Comparison of ENCODE assay signal across 9 cellular contexts in genomic region chr16:67967183-67967955, GRCh38. TPM values are rescaled to one million over a fixed set of nuclear protein-coding genes. Genes with fewer than 3 reads are reported as not detected.
DNase-seq lines count a peak whose midpoint lies in the region; ATAC-seq, FAIRE-seq and TF ChIP-seq lines count a peak whose summit lies in the region.
"Had no signal": no experiment of that assay in that cellular context is flagged by ENCODE, and none has a peak within 500 bp of the region (broad histone marks: within the 10 kb centered on the region; RNA-seq: fewer than 3 reads in every experiment).

No MANE protein-coding gene starts in this region.

- H3K9me3 ChIP-seq in A549 = no peaks in the 10 kb centered on the region
- H3K9me3 ChIP-seq in WERI-Rb-1 (ENCODE audit: severe bottlenecking) = no peaks in the 10 kb centered on the region
- H3K9me3 ChIP-seq in ovary = no peaks in the 10 kb centered on the region

- no peak for FAIRE-seq in A549 (lab: Jason Lieb, UNC)

- peaks cover 25% of the 10 kb centered on the region for H3K4me1 ChIP-seq in A549
- H3K4me1 ChIP-seq in ovary (ENCODE audit: insufficient read depth) = peaks cover 13% of the 10 kb centered on the region

- TF ChIP-seq POLR2A in A549 (IDR thresholded peaks at IDR 0.05; ENCODE audit: low read length) (no peak), ovary (IDR thresholded peaks at IDR 0.05) (no peak)

- H3K36me3 ChIP-seq in H7 (replicated peaks; ENCODE audit: control insufficient read depth, insufficient read depth, low read length) (peaks cover 10% of the 10 kb centered on the region), WERI-Rb-1 (no peaks in the 10 kb centered on the region; the same call in none of the 2 replicates), ovary (no peaks in the 10 kb centered on the region)

- TF ChIP-seq CTCF in A549 (IDR thresholded peaks at IDR 0.05) (no peak), WERI-Rb-1 (IDR thresholded peaks at IDR 0.05; ENCODE audit: low read depth, low read length) (no peak), ovary (IDR thresholded peaks at IDR 0.05) (no peak)

- no peak for TF ChIP-seq RAD21 in A549 (conservative IDR thresholded peaks at IDR 0.05 in 1 of 2, IDR thresholded peaks at IDR 0.05 in 1 of 2)

- TF ChIP-seq EP300 in A549 (IDR thresholded peaks at IDR 0.05) = no peak
- TF ChIP-seq EP300 in ovary (IDR thresholded peaks at IDR 0.05) = no peak

- 47% methylated on average over 16 of the region's 18 CpGs for WGBS in A549 (ENCODE audit: missing lambda C conversion rate)
- WGBS in ovary, 3 donors = 7 to 8% (median 7%) methylated on average over 18 of the region's 18 CpGs

- H3K27me3 ChIP-seq in H7 (ENCODE audit: control insufficient read depth, insufficient read depth, low read length) (no peaks in the 10 kb centered on the region), WERI-Rb-1 (ENCODE audit: insufficient read depth, low read depth, severe bottlenecking) (no peaks in the 10 kb centered on the region), ovary (no peaks in the 10 kb centered on the region)

- POLR2A ChIA-PET in A549 (lab: Yijun Ruan, JAX) = no interaction called here

- ATAC-seq in A549 (peak in 1 of 2 experiments; percentile 4; a peak in 2 of 6 replicates), esophagus mucosa (peak; percentile 9), HG03469 (IDR thresholded peaks at IDR 0.05; ENCODE audit: unreplicated experiment) (no peak), GM19351 (IDR thresholded peaks at IDR 0.05; ENCODE audit: unreplicated experiment) (no peak)

- intact Hi-C loops in ovary (cut with DNase I) = no loop called here

- H3K27ac ChIP-seq in A549 = peak overlapping the region; percentile 94 to 95
- H3K27ac ChIP-seq in WERI-Rb-1 = peak overlapping the region; percentile 31
- H3K27ac ChIP-seq in ovary = peak overlapping the region; percentile 86 to 96

- peak overlapping the region; percentile 89 for H3K4me2 ChIP-seq in A549

- CTCF ChIA-PET in A549 (lab: Yijun Ruan, JAX) = interaction anchor here (0.7 to 1.6 kb wide), 4 partner anchors 19 to 73 kb away, joined by 3 to 4 read pairs (median 4); partner anchors contain the start of genes CTRL and PSMB10

- H3K4me3 ChIP-seq in A549 = peak overlapping the region; percentile 95
- H3K4me3 ChIP-seq in H7 (ENCODE audit: insufficient read depth, low read depth, low read length) = peak overlapping the region; percentile 92
- H3K4me3 ChIP-seq in WERI-Rb-1 (ENCODE audit: low read depth, low read length) = peak overlapping the region; percentile 41
- H3K4me3 ChIP-seq in ovary = peak overlapping the region; percentile 68

- DNase-seq in A549 (ENCODE audit: low read depth in 1 of 2, low spot score in 1 of 2) (no peak), H7 (no peak), WERI-Rb-1 (no peak), ovary (no peak), midbrain (lab: John Stamatoyannopoulos, UW) (no peak)

TF ChIP-seq in A549, 52 proteins besides CTCF, POLR2A, EP300 and RAD21:
- TF ChIP-seq ESRRA (IDR thresholded peaks at IDR 0.05; ENCODE audit: borderline replicate concordance, low read length) (no peak), REST (IDR thresholded peaks at IDR 0.05) (no peak), MAFK (IDR thresholded peaks at IDR 0.05; ENCODE audit: partially characterized antibody) (no peak)

RNA-seq across cellular contexts. Expression of gene SLC12A4, which starts 1.1 kb away (rescaled TPM):
- 18.2 and 19.5 TPM in 2 replicates for polyA plus RNA-seq in A549 (2011; rRNA removed)
- 31.7 and 34.8 TPM in 2 replicates for polyA plus RNA-seq in A549 (2012; cell fraction: cytosol; rRNA removed)
- 134 and 182 TPM in 2 replicates for polyA plus RNA-seq in A549 (2012; cell fraction: nucleus; rRNA removed)
- polyA plus RNA-seq in A549 (2017; fragmentation: RNase III; extraction: RNeasy Plus Mini Kit Qiagen cat#74134 plus additional on column Dnase treatment) = 32.6 to 34.7 TPM (median 33.2 TPM) in 3 replicates
- 57.8 and 60.3 TPM in 2 replicates for polyA minus RNA-seq in A549 (2011; rRNA and poly(A)+ RNA removed)
- 43.2 and 56.6 TPM in 2 replicates for total RNA-seq in H7 (2014; rRNA removed; shearing (Covaris generic))
- 17.5 TPM for total RNA-seq in esophagus mucosa
- total RNA-seq in ovary = 10 to 100 TPM; 27.7 to 85.6 (median 56.5) TPM
- 10 to 100 TPM; 29.7 to 48.7 TPM for polyA plus RNA-seq in ovary

RNA-seq across cellular contexts. Expression of gene DPEP3, which starts 12.9 kb away (rescaled TPM):
- polyA plus RNA-seq in A549 (2011; rRNA removed) = not detected in 2 replicates
- polyA plus RNA-seq in A549 (2012; cell fraction: cytosol; rRNA removed) = not detected in 2 replicates
- polyA plus RNA-seq in A549 (2012; cell fraction: nucleus; rRNA removed) = 0.02 TPM in 1 of 2 replicates, not detected in the other
- not detected in 3 replicates for polyA plus RNA-seq in A549 (2017; fragmentation: RNase III; extraction: RNeasy Plus Mini Kit Qiagen cat#74134 plus additional on column Dnase treatment)
- polyA minus RNA-seq in A549 (2011; rRNA and poly(A)+ RNA removed) = not detected in 2 replicates
- total RNA-seq in H7 (2014; rRNA removed; shearing (Covaris generic)) = 0.03 and 0.48 TPM in 2 replicates
- 0.08 TPM for total RNA-seq in esophagus mucosa
- total RNA-seq in ovary = under 1 TPM in 1 of 7 donors, not detected in 6; 0.23 TPM
- under 1 TPM in 1 of 2 donors, not detected in 1; 0.05 TPM for polyA plus RNA-seq in ovary
- total RNA-seq: myocyte had no signal

RNA-seq across cellular contexts. Expression of gene LCAT, which starts 23.4 kb away (rescaled TPM):
- 1.7 and 2.6 TPM in 2 replicates for polyA plus RNA-seq in A549 (2011; rRNA removed)
- polyA plus RNA-seq in A549 (2012; cell fraction: cytosol; rRNA removed) = 5.6 and 7.2 TPM in 2 replicates
- polyA plus RNA-seq in A549 (2012; cell fraction: nucleus; rRNA removed) = 61.3 and 65.9 TPM in 2 replicates
- 8.4 to 11.2 TPM (median 10.0 TPM) in 3 replicates for polyA plus RNA-seq in A549 (2017; fragmentation: RNase III; extraction: RNeasy Plus Mini Kit Qiagen cat#74134 plus additional on column Dnase treatment)
- polyA minus RNA-seq in A549 (2011; rRNA and poly(A)+ RNA removed) = 0.66 and 1.5 TPM in 2 replicates
- 5.2 and 6.7 TPM in 2 replicates for total RNA-seq in H7 (2014; rRNA removed; shearing (Covaris generic))
- 4.1 TPM for total RNA-seq in esophagus mucosa
- 10 to 100 TPM; 10.5 to 31.2 (median 22.0) TPM for total RNA-seq in ovary
- 10 to 100 TPM in 1 of 2 donors, 1 to 10 TPM in 1; 7.5 to 15.0 TPM for polyA plus RNA-seq in ovary

RNA-seq across cellular contexts. Expression of gene PSMB10, which starts 30.7 kb away (rescaled TPM):
- polyA plus RNA-seq in A549 (2011; rRNA removed) = 11.0 and 11.3 TPM in 2 replicates
- 74.3 and 76.3 TPM in 2 replicates for polyA plus RNA-seq in A549 (2012; cell fraction: cytosol; rRNA removed)
- 57.1 and 62.6 TPM in 2 replicates for polyA plus RNA-seq in A549 (2012; cell fraction: nucleus; rRNA removed)
- 51.9 to 53.5 TPM (median 52.4 TPM) in 3 replicates for polyA plus RNA-seq in A549 (2017; fragmentation: RNase III; extraction: RNeasy Plus Mini Kit Qiagen cat#74134 plus additional on column Dnase treatment)
- polyA minus RNA-seq in A549 (2011; rRNA and poly(A)+ RNA removed) = 5.2 and 6.7 TPM in 2 replicates
- 28.7 and 36.6 TPM in 2 replicates for total RNA-seq in H7 (2014; rRNA removed; shearing (Covaris generic))
- total RNA-seq in esophagus mucosa = 25.9 TPM
- total RNA-seq in ovary = 10 to 100 TPM; 26.2 to 64.4 (median 50.8) TPM
- polyA plus RNA-seq in ovary = 10 to 100 TPM in 1 of 2 donors, 1 to 10 TPM in 1; 5.8 to 63.1 TPM

RNA-seq across cellular contexts. Expression of gene DPEP2, which starts 31.9 kb away (rescaled TPM):
- not detected in 2 replicates for polyA plus RNA-seq in A549 (2011; rRNA removed)
- polyA plus RNA-seq in A549 (2012; cell fraction: cytosol; rRNA removed) = not detected in 2 replicates
- polyA plus RNA-seq in A549 (2012; cell fraction: nucleus; rRNA removed) = not detected in 2 replicates
- polyA plus RNA-seq in A549 (2017; fragmentation: RNase III; extraction: RNeasy Plus Mini Kit Qiagen cat#74134 plus additional on column Dnase treatment) = not detected in 3 replicates
- polyA minus RNA-seq in A549 (2011; rRNA and poly(A)+ RNA removed) = not detected in 2 replicates
- total RNA-seq in H7 (2014; rRNA removed; shearing (Covaris generic)) = 0.33 TPM in 1 of 2 replicates, not detected in the other
- total RNA-seq in esophagus mucosa = 0.68 TPM
- 1 to 10 TPM in 2 of 7 donors, under 1 TPM in 3, not detected in 2; 0.33 to 1.9 (median 0.99) TPM for total RNA-seq in ovary
- polyA plus RNA-seq in ovary = 1 to 10 TPM in 1 of 2 donors, under 1 TPM in 1; 0.76 to 3.1 TPM

Comparison
In these comparisons a context has a peak if more than half of its experiments do, and no peak if none do; other contexts are left out.
1. H3K27ac ChIP-seq: peak in every context shown above with its lines; median percentile 94 in A549; 91 in ovary; 31 in WERI-Rb-1.
2. H3K4me3 ChIP-seq: peak in every context shown above with its lines; median percentile 95 in A549; 92 in H7; 68 in ovary; 41 in WERI-Rb-1.